Comparison of ENCODE assay signal across 1 cellular context in genomic region chr19:36527873-36528193, GRCh38.
TF ChIP-seq lines count a peak whose summit lies in the region.

No MANE protein-coding gene starts in this region.

TF ChIP-seq in K562, 482 proteins besides CTCF, POLR2A, EP300 and RAD21:
- TF ChIP-seq ZNF696 (CRISPR knock-in tag; conservative IDR thresholded peaks at IDR 0.05) (no peak), NR0B1 (IDR thresholded peaks at IDR 0.05; ENCODE audit: partially characterized antibody) (no peak), TAF1 (IDR thresholded peaks at IDR 0.05; ENCODE audit: control insufficient read depth, extremely low read depth, insufficient read depth, low read length, severe bottlenecking) (peak; percentile 29), CHD1 (IDR thresholded peaks at IDR 0.05; ENCODE audit: low read length) (peak; percentile 24), ZBTB40 (IDR thresholded peaks at IDR 0.05) (0 out of 2 replicates have a peak, but pooled peaks have one; percentile 10), ZBTB40 (CRISPR knock-in tag; IDR thresholded peaks at IDR 0.05) (no peak), OTX1 (CRISPR knock-in tag; IDR thresholded peaks at IDR 0.05) (0 out of 2 replicates have a peak, but pooled peaks have one; percentile 43), ZNF609 (CRISPR knock-in tag; IDR thresholded peaks at IDR 0.05; ENCODE audit: borderline replicate concordance) (no peak), ZBTB7A (IDR thresholded peaks at IDR 0.05; ENCODE audit: borderline replicate concordance, control insufficient read depth, low read depth, low read length) (peak; percentile 30; the same call in 1 of the 2 replicates)
